Comparison of ENCODE assay signal across 19 cellular contexts in genomic region chr1:42844592-42845140, GRCh38. TPM values are rescaled to one million over a fixed set of nuclear protein-coding genes. Genes with fewer than 3 reads are reported as not detected.
A peak's percentile ranks its signal among the peaks of the same experiment; 100 is the strongest.
DNase-seq lines count a peak whose midpoint lies in the region; ATAC-seq lines count a peak whose summit lies in the region.
"Had no signal": no experiment of that assay in that cellular context is flagged by ENCODE, and none has a peak within 500 bp of the region (broad histone marks: within the 10 kb centered on the region; RNA-seq: fewer than 3 reads in every experiment).

No MANE protein-coding gene starts in this region.

- intact Hi-C loops in left ventricle myocardium superior (cut with micrococcal nuclease): no loop called here

- DNase-seq in AG08396 (ENCODE audit: low spot score): peak; percentile 17
- DNase-seq in ELR (ENCODE audit: low read depth): peak; percentile 20
- DNase-seq in amniotic epithelial cell (ENCODE audit: low read depth): peak; percentile 62
- peak; percentile 13 for DNase-seq in foreskin melanocyte
- DNase-seq in left ventricle myocardium superior: no peak
- DNase-seq in cerebellar cortex (ENCODE audit: low spot score): no peak
- DNase-seq: activated CD4-positive, alpha-beta T cell treated with anti-CD3 and anti-CD28 coated beads for 4 hours; DMS79; islet precursor cell; NCI-H187; NCI-H524; psoas muscle; T-cell; testis had no signal

- ATAC-seq in HG03135 (IDR thresholded peaks at IDR 0.05; ENCODE audit: unreplicated experiment) (no peak), GM18520 (IDR thresholded peaks at IDR 0.05; ENCODE audit: unreplicated experiment) (no peak), left ventricle myocardium superior (no peak)
- ATAC-seq: psoas muscle, T-cell had no signal

RNA-seq across cellular contexts. Expression of gene ZNF691, which starts 1.7 kb away (rescaled TPM):
- total RNA-seq in left ventricle myocardium superior: 8.0 TPM

RNA-seq across cellular contexts. Expression of gene SVBP, which starts 27.5 kb away (rescaled TPM):
- 14.2 TPM for total RNA-seq in left ventricle myocardium superior

RNA-seq across cellular contexts. Expression of gene ERMAP, which starts 27.7 kb away (rescaled TPM):
- total RNA-seq in left ventricle myocardium superior: 5.1 TPM

RNA-seq across cellular contexts. Expression of gene TMEM269, which starts 59.9 kb away (rescaled TPM):
- total RNA-seq in left ventricle myocardium superior: not detected
- total RNA-seq: ascending aorta, dermis microvascular lymphatic vessel endothelial cell, glomerular endothelial cell had no signal

Comparison
In these comparisons a context has a peak if more than half of its experiments do, and no peak if none do; other contexts are left out.
1. DNase-seq: peak in AG08396 (single experiment), ELR (single experiment), amniotic epithelial cell (single experiment) and foreskin melanocyte (single experiment); none in left ventricle myocardium superior (single experiment) and cerebellar cortex (single experiment).